In genomic region chr1:43520100-43520828, GRCh38 we compare ENCODE assay signal across 31 cellular contexts. TPM values are rescaled to one million over a fixed set of nuclear protein-coding genes. Genes with fewer than 3 reads are reported as not detected.
DNase-seq lines count a peak whose midpoint lies in the region; ATAC-seq, FAIRE-seq and TF ChIP-seq lines count a peak whose summit lies in the region.
"Had no signal": no experiment of that assay in that cellular context is flagged by ENCODE, and none has a peak within 500 bp of the region (broad histone marks: within the 10 kb centered on the region; RNA-seq: fewer than 3 reads in every experiment).

No MANE protein-coding gene starts in this region.

- no peaks in the 10 kb centered on the region for H3K36me3 Mint-ChIP-seq in GM23338 (ENCODE audit: low read depth)
- H3K36me3 Mint-ChIP-seq: activated naive CD4-positive, alpha-beta T cell treated with anti-CD3 and anti-CD28 coated beads, Interleukin-2, amount 50 U/mL, for 72 hours; naive thymus-derived CD8-positive, alpha-beta T cell; stimulated activated naive B cell treated with anti-CD40 and anti-IgM and Interleukin-4, amounts not matched to agents 10 μg/mL and 1 μg/mL and 100 μg/mL, for 72 hours; T-cell had no signal

- no peaks in the 10 kb centered on the region for H3K9me3 Mint-ChIP-seq in GM23338
- H3K9me3 Mint-ChIP-seq: activated B cell treated with CpG ODN at 0.5 μM for 24 hours; activated CD4-positive, alpha-beta T cell treated with anti-CD3 and anti-CD28 coated beads, Interleukin-2, amount 10 ng/mL, durations not matched to agents 7 days and 5 days; activated naive CD4-positive, alpha-beta T cell treated with anti-CD3 and anti-CD28 coated beads, Interleukin-2, amount 50 U/mL, for 72 hours; stimulated activated naive B cell treated with anti-CD40 and anti-IgM and Interleukin-4, amounts not matched to agents 10 μg/mL and 1 μg/mL and 100 μg/mL, for 72 hours; T-cell had no signal

- no peak overlapping the region for H3K27ac Mint-ChIP-seq in GM23338
- H3K27ac Mint-ChIP-seq: activated B cell treated with CpG ODN at 0.5 μM for 24 hours; activated CD4-positive, alpha-beta T cell treated with anti-CD3 and anti-CD28 coated beads, Interleukin-2, amount 10 ng/mL, durations not matched to agents 7 days and 5 days; activated naive CD4-positive, alpha-beta T cell treated with anti-CD3 and anti-CD28 coated beads, Interleukin-2, amount 50 U/mL, for 72 hours; stimulated activated naive B cell treated with anti-CD40 and anti-IgM and Interleukin-4, amounts not matched to agents 10 μg/mL and 1 μg/mL and 100 μg/mL, for 72 hours; T-cell had no signal

- peaks cover 30% of the 10 kb centered on the region for H3K4me1 Mint-ChIP-seq in GM23338
- H3K4me1 Mint-ChIP-seq: activated B cell treated with CpG ODN at 0.5 μM for 24 hours; activated CD4-positive, alpha-beta T cell treated with anti-CD3 and anti-CD28 coated beads, Interleukin-2, amount 10 ng/mL, durations not matched to agents 7 days and 5 days; T-cell had no signal

- no peaks in the 10 kb centered on the region for H3K79me2 ChIP-seq in GM23338 (replicated peaks; ENCODE audit: insufficient read depth)

- no peaks in the 10 kb centered on the region for H4K20me1 ChIP-seq in GM23338 (replicated peaks; ENCODE audit: insufficient read depth)

- TF ChIP-seq CTCF in D721Med (IDR thresholded peaks at IDR 0.05; ENCODE audit: insufficient read depth, missing control alignments): peak; percentile 24
- TF ChIP-seq CTCF in GM23338 (conservative IDR thresholded peaks at IDR 0.05; ENCODE audit: low read depth in 2 of 2): peak in 1 of 2 experiments; percentile 42; a peak in 2 of 4 replicates
- TF ChIP-seq CTCF in foreskin keratinocyte (conservative IDR thresholded peaks at IDR 0.05): peak; percentile 15
- TF ChIP-seq CTCF in omental fat pad (IDR thresholded peaks at IDR 0.05): no peak
- no peak for TF ChIP-seq CTCF in GM13977 (IDR thresholded peaks at IDR 0.05; ENCODE audit: extremely low read depth, insufficient read depth, missing control alignments)

- H3K4me3 Mint-ChIP-seq in GM23338: no peak overlapping the region
- H3K4me3 Mint-ChIP-seq: activated B cell treated with CpG ODN at 0.5 μM for 24 hours; activated CD4-positive, alpha-beta T cell treated with anti-CD3 and anti-CD28 coated beads, Interleukin-2, amount 10 ng/mL, durations not matched to agents 7 days and 5 days; naive thymus-derived CD8-positive, alpha-beta T cell; stimulated activated naive B cell treated with anti-CD40 and anti-IgM and Interleukin-4, amounts not matched to agents 10 μg/mL and 1 μg/mL and 100 μg/mL, for 72 hours; T-cell had no signal

- peaks cover 3% of the 10 kb centered on the region for H3K27me3 Mint-ChIP-seq in GM23338 (ENCODE audit: insufficient read depth, low read depth, poor library complexity)

- H3K27me3 ChIP-seq in GM23338 (ENCODE audit: insufficient read depth) (no peaks in the 10 kb centered on the region), foreskin keratinocyte (no peaks in the 10 kb centered on the region)
- H3K27me3 ChIP-seq: SJSA1 had no signal

- no peak overlapping the region for H3K27ac ChIP-seq in GM23338 (ENCODE audit: low read depth)
- H3K27ac ChIP-seq in foreskin keratinocyte: no peak overlapping the region
- H3K27ac ChIP-seq: coronary artery, SJSA1 had no signal

- H3K4me3 ChIP-seq in GM23338: no peak overlapping the region
- H3K4me3 ChIP-seq: coronary artery, SJSA1 had no signal

- H3K4me1 ChIP-seq in GM23338 (ENCODE audit: insufficient read depth): peaks cover 2% of the 10 kb centered on the region; the same call in 1 of the 2 replicates
- H3K4me1 ChIP-seq in foreskin keratinocyte: peaks cover 4% of the 10 kb centered on the region

- peak; percentile 77 for FAIRE-seq in D721Med (lab: Jason Lieb, UNC)
- FAIRE-seq: H1, keratinocyte, small intestine had no signal

- H3K4me2 ChIP-seq in GM23338: no peak overlapping the region

- H2AFZ ChIP-seq in GM23338: no peak overlapping the region

- H3K36me3 ChIP-seq in GM23338 (ENCODE audit: insufficient read depth): no peaks in the 10 kb centered on the region
- H3K36me3 ChIP-seq: SJSA1 had no signal

- ATAC-seq in GM23338: peak; percentile 58
- ATAC-seq in foreskin keratinocyte: no peak
- no peak for ATAC-seq in omental fat pad (ENCODE audit: low FRiP score)
- ATAC-seq: activated naive CD4-positive, alpha-beta T cell treated with anti-CD3 and anti-CD28 coated beads, Interleukin-2, amount 50 U/mL, for 72 hours; naive thymus-derived CD8-positive, alpha-beta T cell; stimulated activated naive B cell treated with anti-CD40 and anti-IgM and Interleukin-4, amounts not matched to agents 10 μg/mL and 1 μg/mL and 100 μg/mL, for 72 hours; T-cell had no signal

- in situ Hi-C loops in GM13977 (cut with MboI; ENCODE audit: low pct_unique_long_range_greater_than_20kb, low sequenced_read_pairs, unreplicated experiment): no loop called here

- H3K9me2 ChIP-seq in GM23338 (ENCODE audit: insufficient read depth): no peaks in the 10 kb centered on the region

- H3F3A ChIP-seq in GM23338 (replicated peaks; ENCODE audit: low read depth): no peaks in the 10 kb centered on the region

- no peak for DNase-seq in D721Med (ENCODE audit: insufficient read length, low spot score)
- no peak for DNase-seq in GM23338 (ENCODE audit: low spot score)
- DNase-seq in NCI-H82 (lab: John Stamatoyannopoulos, UW): peak; percentile 93
- DNase-seq in foreskin keratinocyte: no peak
- DNase-seq in dedifferentiated amniotic fluid mesenchymal stem cell (ENCODE audit: extremely low spot score): no peak
- no peak for DNase-seq in omental fat pad (ENCODE audit: low spot score)
- no peak for DNase-seq in GM13977 (ENCODE audit: low spot score)
- DNase-seq in CD1c-positive myeloid dendritic cell (ENCODE audit: extremely low spot score): no peak
- DNase-seq: activated B cell treated with CpG ODN at 0.5 μM for 24 hours; activated CD4-positive, alpha-beta T cell treated with anti-CD3 and anti-CD28 coated beads, Interleukin-2, amount 10 ng/mL, durations not matched to agents 7 days and 5 days; activated effector memory CD4-positive, alpha-beta T cell treated with Interleukin-2 at 50 U/mL for 16 hours; anterior cingulate cortex; caudate nucleus; DMS79 treated with DMSO at 0.1 percent for 48 hours; effector memory CD4-positive, alpha-beta T cell; GF-D8; midbrain; naive thymus-derived CD8-positive, alpha-beta T cell; NCI-H1048; NCI-H2029 treated with DMSO at 0.1 percent for 48 hours; NCI-H226; RPMI8226; small intestine; stimulated activated naive B cell treated with anti-CD40 and anti-IgM and Interleukin-4, amounts not matched to agents 10 μg/mL and 1 μg/mL and 100 μg/mL, for 72 hours; substantia nigra; T-cell had no signal

TF ChIP-seq in GM23338, 12 proteins besides CTCF, POLR2A, EP300 and RAD21:
- TF ChIP-seq NANOG (IDR thresholded peaks at IDR 0.05; ENCODE audit: borderline replicate concordance) (no peak), POLR2AphosphoS5 (IDR thresholded peaks at IDR 0.05; ENCODE audit: low read depth) (no peak), ZNF114 (CRISPR knock-in tag; IDR thresholded peaks at IDR 0.05) (no peak), JUNB (IDR thresholded peaks at IDR 0.05; ENCODE audit: unreplicated experiment) (no peak), EZH2phosphoT487 (IDR thresholded peaks at IDR 0.05; ENCODE audit: unreplicated experiment) (no peak), ETS1 (IDR thresholded peaks at IDR 0.05) (no peak), EZH2 (IDR thresholded peaks at IDR 0.05; ENCODE audit: low read depth, unreplicated experiment) (no peak), ZNF331 (CRISPR knock-in tag; IDR thresholded peaks at IDR 0.05; ENCODE audit: low read depth) (no peak)

RNA-seq across cellular contexts. Expression of gene PTPRF, which starts 10.4 kb away (rescaled TPM):
- 154 and 173 TPM in 2 replicates for total RNA-seq in GM23338 (2014; rRNA removed; shearing (Covaris generic))
- polyA plus RNA-seq in GM23338 (2016; fragmentation: Nextera tagmentation; extraction: Ambion mirVana) (48.7 and 52.4 TPM in 2 replicates), foreskin keratinocyte (57.6 and 75.7 TPM in 2 replicates)
- total RNA-seq in foreskin keratinocyte (147 and 186 TPM in 2 replicates), omental fat pad (100 to 1,000 TPM in 3 of 4 donors, 10 to 100 TPM in 1; 79.1 to 176 (median 139) TPM)
- total RNA-seq: activated B cell treated with CpG ODN at 0.5 μM for 24 hours had no signal
- polyA plus RNA-seq: naive thymus-derived CD8-positive, alpha-beta T cell had no signal

Comparison
In these comparisons a context has a peak if more than half of its experiments do, and no peak if none do; other contexts are left out.
1. CTCF ChIP-seq: peak in D721Med (single experiment) and foreskin keratinocyte (single experiment); none in omental fat pad (0 of 3) and GM13977 (single experiment).